ENCODE assay signal across 16 cellular contexts in the genomic region with DNA sequence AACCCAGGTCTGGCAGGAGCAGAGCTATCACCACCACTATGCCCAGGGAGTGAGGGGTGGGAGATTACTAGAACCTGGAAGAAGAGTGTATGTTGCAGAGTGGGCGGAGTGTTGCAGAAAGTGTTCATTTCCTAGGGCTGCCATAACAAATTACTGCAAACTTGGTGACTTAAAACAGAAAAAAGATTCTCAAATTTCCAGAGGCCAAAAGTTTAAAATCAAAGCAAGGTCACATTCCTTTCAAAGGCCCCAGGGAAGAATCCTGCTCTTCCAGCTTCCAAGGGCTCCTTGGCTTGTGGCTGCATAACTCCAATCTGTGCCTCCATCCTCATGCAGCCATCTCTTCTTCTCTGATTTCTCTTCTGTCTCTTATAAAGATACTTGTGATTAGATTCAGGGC. TPM values are rescaled to one million over a fixed set of nuclear protein-coding genes. Genes with fewer than 3 reads are reported as not detected.
DNase-seq lines count a peak whose midpoint lies in the region; TF ChIP-seq lines count a peak whose summit lies in the region.
"Had no signal": no experiment of that assay in that cellular context is flagged by ENCODE, and none has a peak within 500 bp of the region (broad histone marks: within the 10 kb centered on the region; RNA-seq: fewer than 3 reads in every experiment).

No MANE protein-coding gene starts in this region.

- H2AFZ ChIP-seq in PC-9: no peak overlapping the region
- H2AFZ ChIP-seq in SK-N-SH (ENCODE audit: low read depth): no peak overlapping the region

- H3K9me3 Mint-ChIP-seq in mesothelial cell of epicardium: no peaks in the 10 kb centered on the region
- H3K9me3 Mint-ChIP-seq in type B pancreatic cell: no peaks in the 10 kb centered on the region
- H3K9me3 Mint-ChIP-seq: H9 had no signal

- H3K4me2 ChIP-seq in PC-9 (peak overlapping the region; percentile 31), SK-N-SH (no peak overlapping the region)
- H3K4me2 ChIP-seq: A549 had no signal

- H3K36me3 ChIP-seq in PC-9 (ENCODE audit: low read depth) (no peaks in the 10 kb centered on the region), SK-N-SH (replicated peaks in 1 of 2; ENCODE audit: control insufficient read depth in 1 of 2, insufficient read depth in 2 of 2, low read length in 1 of 2) (no peaks in the 10 kb centered on the region), SJCRH30 (no peaks in the 10 kb centered on the region)
- H3K36me3 ChIP-seq: BE2C had no signal

- intact Hi-C loops in PC-9 (cut with micrococcal nuclease; ENCODE audit: unreplicated experiment) (no loop called here), posterior vena cava (cut with DNase I) (loop anchor here in 1 of 2 donors (10.0 kb wide), 1 partner anchor 55 kb away; no protein-coding TSS in a partner anchor)

- H3K4me3 ChIP-seq in PC-9 (no peak overlapping the region), SK-N-SH (ENCODE audit: low read depth in 2 of 2, low read length in 1 of 2) (no peak overlapping the region), SJCRH30 (no peak overlapping the region)
- H3K4me3 ChIP-seq: A549 had no signal

- no TSS peak for BruUV-seq in PC-9 (replicated peaks; lab: Mats Ljungman, UMichigan)

- H3K79me2 ChIP-seq in PC-9 (ENCODE audit: low read depth): no peaks in the 10 kb centered on the region
- H3K79me2 ChIP-seq in SK-N-SH (ENCODE audit: insufficient read depth): no peaks in the 10 kb centered on the region

- no peak for TF ChIP-seq RAD21 in SK-N-SH (IDR thresholded peaks at IDR 0.05; ENCODE audit: low read length)

- H3K9ac ChIP-seq in SK-N-SH: no peak overlapping the region

- H3K4me1 ChIP-seq in PC-9 (replicated peaks; ENCODE audit: insufficient read depth): peaks cover 38% of the 10 kb centered on the region
- no peaks in the 10 kb centered on the region; a peak in 1 of 4 replicates for H3K4me1 ChIP-seq in SK-N-SH (ENCODE audit: control insufficient read depth in 1 of 2, insufficient read depth in 2 of 2, low read depth in 1 of 2, low read length in 1 of 2)
- peaks cover 13% of the 10 kb centered on the region for H3K4me1 ChIP-seq in SJCRH30
- H3K4me1 ChIP-seq: BE2C had no signal

- TF ChIP-seq CTCF in PC-9 (conservative IDR thresholded peaks at IDR 0.05) (no peak), SK-N-SH (IDR thresholded peaks at IDR 0.05) (no peak), mesothelial cell of epicardium (IDR thresholded peaks at IDR 0.05; ENCODE audit: unreplicated experiment) (no peak), type B pancreatic cell (conservative IDR thresholded peaks at IDR 0.05) (no peak)

- no peak for DNase-seq in PC-9
- no peak for DNase-seq in SK-N-SH
- DNase-seq in mesothelial cell of epicardium (ENCODE audit: low spot score in 2 of 2, unreplicated experiment in 2 of 2): no peak
- DNase-seq in type B pancreatic cell (ENCODE audit: extremely low spot score, unreplicated experiment): no peak
- DNase-seq in SJCRH30: no peak
- DNase-seq in posterior vena cava (ENCODE audit: low spot score): no peak
- DNase-seq: BE2C; CD4-positive, alpha-beta memory T cell; DMS153; DND-41; GF-D8; GOT3; H9 had no signal

- H3K36me3 Mint-ChIP-seq in mesothelial cell of epicardium: no peaks in the 10 kb centered on the region
- H3K36me3 Mint-ChIP-seq in type B pancreatic cell: no peaks in the 10 kb centered on the region
- H3K36me3 Mint-ChIP-seq: CD4-positive, alpha-beta memory T cell had no signal

- H3K9me3 ChIP-seq in PC-9 (ENCODE audit: insufficient read depth, low read depth) (no peaks in the 10 kb centered on the region), SK-N-SH (no peaks in the 10 kb centered on the region), SJCRH30 (replicated peaks) (no peaks in the 10 kb centered on the region; the same call in 1 of the 2 replicates)
- H3K9me3 ChIP-seq: A549, BE2C had no signal

- CTCF ChIA-PET in PC-9 (lab: Charles Lee): no interaction called here
- CTCF ChIA-PET in SK-N-SH (lab: Yijun Ruan, JAX): no interaction called here

- no peaks in the 10 kb centered on the region for H3K27me3 Mint-ChIP-seq in mesothelial cell of epicardium (ENCODE audit: low read depth)
- no peaks in the 10 kb centered on the region for H3K27me3 Mint-ChIP-seq in type B pancreatic cell
- H3K27me3 Mint-ChIP-seq: CD4-positive, alpha-beta memory T cell had no signal

- H4K20me1 ChIP-seq in PC-9 (ENCODE audit: insufficient read depth) (no peaks in the 10 kb centered on the region), SK-N-SH (ENCODE audit: insufficient read depth) (no peaks in the 10 kb centered on the region)

- H3K27ac Mint-ChIP-seq in mesothelial cell of epicardium: peak overlapping the region; percentile 7
- peak overlapping the region; percentile 77 for H3K27ac Mint-ChIP-seq in type B pancreatic cell
- H3K27ac Mint-ChIP-seq: CD4-positive, alpha-beta memory T cell; H9 had no signal

- WGBS in SK-N-SH (ENCODE audit: low lambda C conversion rate): 95% methylated on average over 1 of the region's 1 CpG

- H3K27me3 ChIP-seq in PC-9 (ENCODE audit: insufficient read depth, low read depth) (no peaks in the 10 kb centered on the region), SK-N-SH (ENCODE audit: insufficient read depth) (no peaks in the 10 kb centered on the region; the same call in 1 of the 2 replicates), SJCRH30 (no peaks in the 10 kb centered on the region)

- H3K4me1 Mint-ChIP-seq in mesothelial cell of epicardium (peaks cover 30% of the 10 kb centered on the region), type B pancreatic cell (ENCODE audit: unreplicated experiment) (peaks cover 37% of the 10 kb centered on the region)
- H3K4me1 Mint-ChIP-seq: CD4-positive, alpha-beta memory T cell had no signal

- H3K9me2 ChIP-seq in PC-9 (ENCODE audit: insufficient read depth): no peaks in the 10 kb centered on the region
- no peaks in the 10 kb centered on the region for H3K9me2 ChIP-seq in SK-N-SH

- POLR2A ChIA-PET in PC-9 (lab: Charles Lee; ENCODE audit: unreplicated experiment): no interaction called here
- POLR2A ChIA-PET in SK-N-SH (lab: Yijun Ruan, JAX): no interaction called here

- peak in 1 of 2 experiments; percentile 17; a peak in 1 of 4 replicates for TF ChIP-seq EP300 in SK-N-SH (IDR thresholded peaks at IDR 0.05; ENCODE audit: borderline replicate concordance in 1 of 2, low read depth in 1 of 2, low read length in 1 of 2)

- H3F3A ChIP-seq in PC-9 (ENCODE audit: insufficient read depth, low read depth) (peaks cover 18% of the 10 kb centered on the region), SK-N-SH (replicated peaks; ENCODE audit: insufficient read depth) (no peaks in the 10 kb centered on the region)

- H3K27ac ChIP-seq in PC-9 (no peak overlapping the region), SK-N-SH (ENCODE audit: low read depth in 2 of 2, low read length in 1 of 2) (peak overlapping the region in 1 of 2 experiments; percentile 39; a peak in 1 of 4 replicates), SJCRH30 (no peak overlapping the region)
- H3K27ac ChIP-seq: A549, C4-2B had no signal

- H3K4me3 Mint-ChIP-seq in mesothelial cell of epicardium: no peak overlapping the region
- peak overlapping the region; percentile 63 for H3K4me3 Mint-ChIP-seq in type B pancreatic cell
- H3K4me3 Mint-ChIP-seq: CD4-positive, alpha-beta memory T cell; H9 had no signal

TF ChIP-seq in SK-N-SH, 30 proteins besides CTCF, POLR2A, EP300 and RAD21 (continues in another document):
- TF ChIP-seq MXI1 (IDR thresholded peaks at IDR 0.05; ENCODE audit: low read depth, low read length): no peak
- TF ChIP-seq POLR2AphosphoS5 (IDR thresholded peaks at IDR 0.05; ENCODE audit: low read depth, low read length): 0 out of 2 replicates have a peak, but pooled peaks have one; percentile 19
- peak; percentile 86; the same call in 1 of the 2 replicates for TF ChIP-seq RXRA (IDR thresholded peaks at IDR 0.05; ENCODE audit: borderline replicate concordance, low read depth)
- TF ChIP-seq GABPA (IDR thresholded peaks at IDR 0.05; ENCODE audit: low read depth): no peak
- no peak for TF ChIP-seq NRF1 (IDR thresholded peaks at IDR 0.05; ENCODE audit: low read depth, low read length)
- no peak for TF ChIP-seq RCOR1 (IDR thresholded peaks at IDR 0.05; ENCODE audit: low read length)
- no peak for TF ChIP-seq FOXJ3 (CRISPR knock-in tag; IDR thresholded peaks at IDR 0.05)

RNA-seq across cellular contexts. Expression of a gene that starts 30.6 kb away (rescaled TPM):
- not detected in 2 replicates for total RNA-seq in PC-9 (2021)
- polyA plus RNA-seq in SK-N-SH (2012; rRNA removed): not detected in 2 replicates
- 0.14 and 0.16 TPM in 2 replicates for polyA plus RNA-seq in SK-N-SH (2012; cell fraction: cytosol; rRNA removed)
- not detected in 2 replicates for polyA plus RNA-seq in SK-N-SH (2012; cell fraction: nucleus; rRNA removed)
- total RNA-seq in mesothelial cell of epicardium: not detected in 3 replicates
- total RNA-seq in type B pancreatic cell (ENCODE audit: low replicate concordance): not detected in 2 replicates
- total RNA-seq in SJCRH30 (2014; rRNA removed; shearing (Covaris generic)): not detected in 2 replicates
- total RNA-seq in posterior vena cava: not detected
- total RNA-seq: CD4-positive, alpha-beta memory T cell; H9 had no signal
- polyA plus RNA-seq: A549; AG04450; CD4-positive, alpha-beta memory T cell had no signal

RNA-seq across cellular contexts. Expression of a gene that starts 42.3 kb away (rescaled TPM):
- total RNA-seq in PC-9 (2021) (75.6 and 87.2 TPM in 2 replicates), mesothelial cell of epicardium (78.3 to 81.4 TPM (median 78.9 TPM) in 3 replicates), type B pancreatic cell (ENCODE audit: low replicate concordance) (91.9 and 150 TPM in 2 replicates), posterior vena cava (100 to 1,000 TPM in 1 of 2 donors, 10 to 100 TPM in 1; 76.8 to 107 TPM)
- polyA plus RNA-seq in SK-N-SH (2012; rRNA removed): 36.2 and 36.3 TPM in 2 replicates
- 31.2 and 34.8 TPM in 2 replicates for polyA plus RNA-seq in SK-N-SH (2012; cell fraction: cytosol; rRNA removed)
- polyA plus RNA-seq in SK-N-SH (2012; cell fraction: nucleus; rRNA removed): 16.2 and 21.7 TPM in 2 replicates
- total RNA-seq in SJCRH30 (2014; rRNA removed; shearing (Covaris generic)): 14.0 and 15.7 TPM in 2 replicates

RNA-seq across cellular contexts. Expression of a gene that starts 55.1 kb away (rescaled TPM):
- total RNA-seq in PC-9 (2021): 21.9 and 35.5 TPM in 2 replicates
- polyA plus RNA-seq in SK-N-SH (2012; rRNA removed): 40.0 and 49.9 TPM in 2 replicates
- polyA plus RNA-seq in SK-N-SH (2012; cell fraction: cytosol; rRNA removed): 53.2 and 62.9 TPM in 2 replicates
- 21.4 and 31.7 TPM in 2 replicates for polyA plus RNA-seq in SK-N-SH (2012; cell fraction: nucleus; rRNA removed)
- 48.0 to 49.6 TPM (median 48.4 TPM) in 3 replicates for total RNA-seq in mesothelial cell of epicardium
- total RNA-seq in type B pancreatic cell (ENCODE audit: low replicate concordance): 92.6 and 113 TPM in 2 replicates
- total RNA-seq in SJCRH30 (2014; rRNA removed; shearing (Covaris generic)): 48.2 and 58.4 TPM in 2 replicates
- total RNA-seq in posterior vena cava: 100 to 1,000 TPM in 1 of 2 donors, 10 to 100 TPM in 1; 73.8 to 103 TPM

RNA-seq across cellular contexts. Expression of a gene that starts 55.5 kb away (rescaled TPM):
- total RNA-seq in PC-9 (2021) (63.0 and 78.2 TPM in 2 replicates), mesothelial cell of epicardium (49.1 to 50.2 TPM (median 49.4 TPM) in 3 replicates), type B pancreatic cell (ENCODE audit: low replicate concordance) (51.4 and 53.7 TPM in 2 replicates), posterior vena cava (10 to 100 TPM; 54.2 to 61.7 TPM)
- 88.3 and 112 TPM in 2 replicates for polyA plus RNA-seq in SK-N-SH (2012; rRNA removed)
- 142 and 205 TPM in 2 replicates for polyA plus RNA-seq in SK-N-SH (2012; cell fraction: cytosol; rRNA removed)
- polyA plus RNA-seq in SK-N-SH (2012; cell fraction: nucleus; rRNA removed): 32.2 and 59.9 TPM in 2 replicates
- 67.6 and 74.5 TPM in 2 replicates for total RNA-seq in SJCRH30 (2014; rRNA removed; shearing (Covaris generic))
